ENCODE assay signal across 8 cellular contexts in genomic region chr3:39541917-39542329, GRCh38.
DNase-seq lines count a peak whose midpoint lies in the region; ATAC-seq and TF ChIP-seq lines count a peak whose summit lies in the region.

No MANE protein-coding gene starts in this region.

- H3K4me1 ChIP-seq in osteoblast (ENCODE audit: insufficient read depth, low read length), result no peaks in the 10 kb centered on the region

- H3K9me3 ChIP-seq in osteoblast (ENCODE audit: low read depth, low read length), result no peaks in the 10 kb centered on the region

- no peak overlapping the region for H3K4me3 ChIP-seq in choroid plexus epithelial cell (ENCODE audit: low read depth, low read length)
- H3K4me3 ChIP-seq in osteoblast (ENCODE audit: insufficient read depth, low read length), result peak overlapping the region; percentile 37

- TF ChIP-seq CTCF in choroid plexus epithelial cell (conservative IDR thresholded peaks at IDR 0.05; ENCODE audit: low read depth, low read length) (peak; percentile 65), osteoblast (IDR thresholded peaks at IDR 0.05; ENCODE audit: extremely low read depth, low read depth, low read length) (peak; percentile 50)

- H3K27me3 ChIP-seq in osteoblast (ENCODE audit: insufficient read depth, low read length), result no peaks in the 10 kb centered on the region

- H3K79me2 ChIP-seq in osteoblast (ENCODE audit: insufficient read depth, low read length), result no peaks in the 10 kb centered on the region

- H3K36me3 ChIP-seq in osteoblast (ENCODE audit: insufficient read depth, low read length), result no peaks in the 10 kb centered on the region

- peak overlapping the region; percentile 60 for H2AFZ ChIP-seq in osteoblast (ENCODE audit: low read length)

- peak overlapping the region; percentile 66 for H3K4me2 ChIP-seq in osteoblast (ENCODE audit: insufficient read depth, low read length)

- H3K27ac ChIP-seq in osteoblast (ENCODE audit: low read depth, low read length), result no peak overlapping the region

- ATAC-seq in GM18519 (IDR thresholded peaks at IDR 0.05; ENCODE audit: low FRiP score, unreplicated experiment) (no peak), HG03442 (IDR thresholded peaks at IDR 0.05; ENCODE audit: unreplicated experiment) (no peak)

- peak; percentile 2 for DNase-seq in GM04503 (ENCODE audit: low read depth)
- peak; percentile 74 for DNase-seq in NCI-H2029 (lab: John Stamatoyannopoulos, UW)
- DNase-seq in choroid plexus epithelial cell (ENCODE audit: low read depth), result peak; percentile 41
- no peak for DNase-seq in osteoblast (ENCODE audit: insufficient read length, low spot score, missing footprints)
- no peak for DNase-seq in SKM-1 treated with dmso at 0.1 percent for 144 hours (lab: John Stamatoyannopoulos, UW; ENCODE audit: unreplicated experiment)
- no peak for DNase-seq in T-helper 9 cell

- no peaks in the 10 kb centered on the region for H4K20me1 ChIP-seq in osteoblast (ENCODE audit: insufficient read depth, low read length)

Comparison
In these comparisons a context has a peak if more than half of its experiments do, and no peak if none do; other contexts are left out.
1. DNase-seq: peak in GM04503 (single experiment), NCI-H2029 (single experiment) and choroid plexus epithelial cell (single experiment); none in osteoblast (single experiment), SKM-1 treated with dmso at 0.1 percent for 144 hours (single experiment) and T-helper 9 cell (single experiment).